Comparison of ENCODE assay signal across 13 cellular contexts in genomic region chr5:67287795-67288194, GRCh38.
DNase-seq lines count a peak whose midpoint lies in the region; ATAC-seq and TF ChIP-seq lines count a peak whose summit lies in the region.
"Had no signal": no experiment of that assay in that cellular context is flagged by ENCODE, and none has a peak within 500 bp of the region (broad histone marks: within the 10 kb centered on the region; RNA-seq: fewer than 3 reads in every experiment).

No MANE protein-coding gene starts in this region.

- no peak overlapping the region for H3K4me3 ChIP-seq in esophagus muscularis mucosa
- H3K4me3 ChIP-seq: MG63 had no signal

- no peaks in the 10 kb centered on the region for H3K36me3 ChIP-seq in esophagus muscularis mucosa
- H3K36me3 ChIP-seq: MG63 had no signal

- H3K4me1 ChIP-seq in esophagus muscularis mucosa, result peaks cover 16 to 61% (median 58%) of the 10 kb centered on the region in 4 donors

- H3K9me3 ChIP-seq in esophagus muscularis mucosa, result no peaks in the 10 kb centered on the region
- H3K9me3 ChIP-seq: MG63 had no signal

- peak; percentile 79 for ATAC-seq in omental fat pad (ENCODE audit: low FRiP score)
- no peak for ATAC-seq in HG03108 (IDR thresholded peaks at IDR 0.05; ENCODE audit: unreplicated experiment)
- ATAC-seq in GM18502 (IDR thresholded peaks at IDR 0.05; ENCODE audit: poor library complexity, unreplicated experiment), result no peak
- ATAC-seq in HG03139 (IDR thresholded peaks at IDR 0.05; ENCODE audit: unreplicated experiment), result no peak
- no peak for ATAC-seq in GM19351 (IDR thresholded peaks at IDR 0.05; ENCODE audit: unreplicated experiment)

- peak overlapping the region; percentile 71 to 74 (median 72) for H3K27ac ChIP-seq in esophagus muscularis mucosa (replicated peaks in 1 of 4)

- TF ChIP-seq CTCF in esophagus muscularis mucosa (IDR thresholded peaks at IDR 0.05), result no peak
- no peak for TF ChIP-seq CTCF in omental fat pad (IDR thresholded peaks at IDR 0.05)

- TF ChIP-seq EP300 in esophagus muscularis mucosa (IDR thresholded peaks at IDR 0.05), result no peak

- intact Hi-C loops in esophagus muscularis mucosa (cut with DNase I), result no loop called here

- WGBS in esophagus muscularis mucosa, result 21% methylated on average over 1 of the region's 1 CpG

- no peaks in the 10 kb centered on the region for H3K27me3 ChIP-seq in esophagus muscularis mucosa
- H3K27me3 ChIP-seq: MG63 had no signal

- TF ChIP-seq POLR2A in esophagus muscularis mucosa (IDR thresholded peaks at IDR 0.05; ENCODE audit: low read depth), result no peak

- DNase-seq in DMS53 treated with DMSO at 0.1 percent for 48 hours (lab: John Stamatoyannopoulos, UW; ENCODE audit: unreplicated experiment) (peak; percentile 13), NCI-H2227 treated with DMSO at 0.1 percent for 48 hours (lab: John Stamatoyannopoulos, UW) (peak; percentile 75), esophagus muscularis mucosa (ENCODE audit: extremely low spot score) (no peak), omental fat pad (ENCODE audit: low spot score) (no peak)
- DNase-seq: aorta; CD4-positive, alpha-beta memory T cell; MG63; small intestine; stimulated activated CD8-positive, alpha-beta memory T cell treated with anti-CD3 and anti-CD28 coated beads, Interleukin-4, amount 100 ng/mL, for 48 hours had no signal

Comparison
In these comparisons a context has a peak if more than half of its experiments do, and no peak if none do; other contexts are left out.
1. DNase-seq: peak in DMS53 treated with DMSO at 0.1 percent for 48 hours (single experiment) and NCI-H2227 treated with DMSO at 0.1 percent for 48 hours (single experiment); none in esophagus muscularis mucosa (single experiment) and omental fat pad (single experiment).